In genomic region chr11:41431784-41432183, GRCh38 we compare ENCODE assay signal across 10 cellular contexts. TPM values are rescaled to one million over a fixed set of nuclear protein-coding genes. Genes with fewer than 3 reads are reported as not detected.
DNase-seq lines count a peak whose midpoint lies in the region; ATAC-seq and TF ChIP-seq lines count a peak whose summit lies in the region.
"Had no signal": no experiment of that assay in that cellular context is flagged by ENCODE, and none has a peak within 500 bp of the region (broad histone marks: within the 10 kb centered on the region; RNA-seq: fewer than 3 reads in every experiment).

No MANE protein-coding gene starts in this region.

- H3K36me3 Mint-ChIP-seq in MCF 10A (ENCODE audit: insufficient read depth, unreplicated experiment), result no peaks in the 10 kb centered on the region
- H3K36me3 Mint-ChIP-seq in type B pancreatic cell, result no peaks in the 10 kb centered on the region
- no peaks in the 10 kb centered on the region for H3K36me3 Mint-ChIP-seq in activated CD4-positive, alpha-beta memory T cell treated with anti-CD3 and anti-CD28 coated beads, Interleukin-2, amount 10 ng/mL, durations not matched to agents 7 days and 5 days (ENCODE audit: low read depth)

- no peaks in the 10 kb centered on the region for H3K27me3 ChIP-seq in breast epithelium
- no peaks in the 10 kb centered on the region for H3K27me3 ChIP-seq in stomach
- H3K27me3 ChIP-seq: BLaER1 treated with 17β-estradiol and CSF1 and Interleukin-3, amounts not matched to agents 10 nM and 100 nM had no signal

- TF ChIP-seq EP300 in stomach (IDR thresholded peaks at IDR 0.05), result no peak

- ATAC-seq in GM18861 (IDR thresholded peaks at IDR 0.05; ENCODE audit: unreplicated experiment), result no peak

- H3K9me3 ChIP-seq in breast epithelium (no peaks in the 10 kb centered on the region), stomach (no peaks in the 10 kb centered on the region)
- H3K9me3 ChIP-seq: BLaER1 treated with 17β-estradiol and CSF1 and Interleukin-3, amounts not matched to agents 10 nM and 100 nM had no signal

- 42 to 60% (median 50%) methylated on average over 5 of the region's 5 CpGs for WGBS in stomach, 5 donors

- H3K27ac ChIP-seq in breast epithelium (no peak overlapping the region), stomach (no peak overlapping the region)
- H3K27ac ChIP-seq: BLaER1 treated with 17β-estradiol and CSF1 and Interleukin-3, amounts not matched to agents 10 nM and 100 nM; parathyroid adenoma had no signal

- H3K27ac Mint-ChIP-seq in MCF 10A (ENCODE audit: low read depth, unreplicated experiment) (no peak overlapping the region), type B pancreatic cell (no peak overlapping the region)
- H3K27ac Mint-ChIP-seq in activated CD4-positive, alpha-beta memory T cell treated with anti-CD3 and anti-CD28 coated beads, Interleukin-2, amount 10 ng/mL, durations not matched to agents 7 days and 5 days, result no peak overlapping the region

- TF ChIP-seq CTCF in MCF 10A (IDR thresholded peaks at IDR 0.05; ENCODE audit: unreplicated experiment) (peak; percentile 43), breast epithelium (IDR thresholded peaks at IDR 0.05) (no peak), choroid plexus epithelial cell (conservative IDR thresholded peaks at IDR 0.05; ENCODE audit: low read depth, low read length) (peak; percentile 64), type B pancreatic cell (conservative IDR thresholded peaks at IDR 0.05) (peak; percentile 79), stomach (IDR thresholded peaks at IDR 0.05) (no peak)

- no peaks in the 10 kb centered on the region for H3K36me3 ChIP-seq in breast epithelium
- H3K36me3 ChIP-seq in stomach, result no peaks in the 10 kb centered on the region
- H3K36me3 ChIP-seq: BLaER1 treated with 17β-estradiol and CSF1 and Interleukin-3, amounts not matched to agents 10 nM and 100 nM had no signal

- POLR2A ChIA-PET in MCF 10A (lab: Yijun Ruan, JAX), result no interaction called here
- POLR2A ChIA-PET in activated CD4-positive, alpha-beta memory T cell treated with anti-CD3 and anti-CD28 coated beads, Interleukin-2, amount 10 ng/mL, durations not matched to agents 7 days and 5 days (lab: Charles Lee), result no interaction called here

- H3K4me1 ChIP-seq in breast epithelium (no peaks in the 10 kb centered on the region), stomach (no peaks in the 10 kb centered on the region)
- H3K4me1 ChIP-seq: parathyroid adenoma had no signal

- H3K27me3 Mint-ChIP-seq in MCF 10A (ENCODE audit: insufficient read depth, unreplicated experiment) (no peaks in the 10 kb centered on the region), type B pancreatic cell (peaks cover 3% of the 10 kb centered on the region)
- no peaks in the 10 kb centered on the region for H3K27me3 Mint-ChIP-seq in activated CD4-positive, alpha-beta memory T cell treated with anti-CD3 and anti-CD28 coated beads, Interleukin-2, amount 10 ng/mL, durations not matched to agents 7 days and 5 days

- no peaks in the 10 kb centered on the region for H3K9me3 Mint-ChIP-seq in MCF 10A (ENCODE audit: unreplicated experiment)
- H3K9me3 Mint-ChIP-seq in type B pancreatic cell, result no peaks in the 10 kb centered on the region
- H3K9me3 Mint-ChIP-seq in activated CD4-positive, alpha-beta memory T cell treated with anti-CD3 and anti-CD28 coated beads, Interleukin-2, amount 10 ng/mL, durations not matched to agents 7 days and 5 days, result peaks cover 4% of the 10 kb centered on the region

- intact Hi-C loops in MCF 10A (cut with micrococcal nuclease), result loop anchor here (5.0 kb wide), 1 partner anchor 1124 kb away; no protein-coding TSS in a partner anchor
- intact Hi-C loops in breast epithelium (cut with DNase I; ENCODE audit: low total_unique reads), result no loop called here
- intact Hi-C loops in stomach (cut with DNase I; ENCODE audit: low total_unique reads), result no loop called here

- DNase-seq in MCF 10A (ENCODE audit: unreplicated experiment), result no peak
- DNase-seq in breast epithelium (ENCODE audit: low spot score in 2 of 2), result no peak
- DNase-seq in NCI-H345 treated with DMSO at 0.1 percent for 48 hours (lab: John Stamatoyannopoulos, UW; ENCODE audit: unreplicated experiment), result peak; percentile 27
- peak; percentile 12 for DNase-seq in choroid plexus epithelial cell (ENCODE audit: low read depth)
- no peak for DNase-seq in type B pancreatic cell (ENCODE audit: extremely low spot score, unreplicated experiment)
- no peak for DNase-seq in activated CD4-positive, alpha-beta memory T cell treated with anti-CD3 and anti-CD28 coated beads, Interleukin-2, amount 10 ng/mL, durations not matched to agents 7 days and 5 days
- no peak for DNase-seq in stomach

- no peak overlapping the region for H3K4me3 Mint-ChIP-seq in MCF 10A (ENCODE audit: unreplicated experiment)
- H3K4me3 Mint-ChIP-seq in type B pancreatic cell, result no peak overlapping the region
- H3K4me3 Mint-ChIP-seq in activated CD4-positive, alpha-beta memory T cell treated with anti-CD3 and anti-CD28 coated beads, Interleukin-2, amount 10 ng/mL, durations not matched to agents 7 days and 5 days, result no peak overlapping the region

- BruUV-seq in MCF 10A (replicated peaks; lab: Mats Ljungman, UMichigan), result no TSS peak

- H3K4me1 Mint-ChIP-seq in MCF 10A (ENCODE audit: insufficient read depth, unreplicated experiment) (peaks cover 6% of the 10 kb centered on the region), type B pancreatic cell (ENCODE audit: unreplicated experiment) (no peaks in the 10 kb centered on the region)
- H3K4me1 Mint-ChIP-seq in activated CD4-positive, alpha-beta memory T cell treated with anti-CD3 and anti-CD28 coated beads, Interleukin-2, amount 10 ng/mL, durations not matched to agents 7 days and 5 days, result no peaks in the 10 kb centered on the region

- TF ChIP-seq POLR2A in breast epithelium (IDR thresholded peaks at IDR 0.05), result no peak
- TF ChIP-seq POLR2A in stomach (IDR thresholded peaks at IDR 0.05), result no peak

- CTCF ChIA-PET in MCF 10A (lab: Yijun Ruan, JAX), result interaction anchor here (0.5 to 1.6 kb wide), 8 partner anchors 9 to 1127 kb away, joined by 3 to 6 read pairs (median 3); no protein-coding TSS in a partner anchor
- CTCF ChIA-PET in activated CD4-positive, alpha-beta memory T cell treated with anti-CD3 and anti-CD28 coated beads, Interleukin-2, amount 10 ng/mL, durations not matched to agents 7 days and 5 days (lab: Charles Lee), result no interaction called here

- H3K4me3 ChIP-seq in breast epithelium (no peak overlapping the region), choroid plexus epithelial cell (ENCODE audit: low read depth, low read length) (no peak overlapping the region), stomach (no peak overlapping the region)
- H3K4me3 ChIP-seq: BLaER1 treated with 17β-estradiol and CSF1 and Interleukin-3, amounts not matched to agents 10 nM and 100 nM had no signal

RNA-seq across cellular contexts. Expression of gene LRRC4C, which starts 27.7 kb away (rescaled TPM):
- total RNA-seq in MCF 10A (2022), result not detected in 2 replicates
- 10 to 100 TPM in 1 of 3 donors, 1 to 10 TPM in 2; 2.9 to 15.4 (median 6.6) TPM for total RNA-seq in breast epithelium
- 5.5 and 14.0 TPM in 2 replicates for total RNA-seq in type B pancreatic cell (ENCODE audit: low replicate concordance)
- not detected for total RNA-seq in activated CD4-positive, alpha-beta memory T cell treated with anti-CD3 and anti-CD28 coated beads, Interleukin-2, amount 10 ng/mL, durations not matched to agents 7 days and 5 days
- total RNA-seq in stomach, result 1 to 10 TPM in 1 of 5 donors, under 1 TPM in 1, not detected in 3; 0.58 to 3.3 TPM
- polyA plus RNA-seq in stomach, result under 1 TPM in 2 of 3 donors, not detected in 1; 0.31 to 0.33 TPM

Comparison
In these comparisons a context has a peak if more than half of its experiments do, and no peak if none do; other contexts are left out.
1. CTCF ChIP-seq: peak in MCF 10A (single experiment), choroid plexus epithelial cell (single experiment) and type B pancreatic cell (single experiment); none in breast epithelium (0 of 3) and stomach (0 of 7).
2. DNase-seq: peak in NCI-H345 treated with DMSO at 0.1 percent for 48 hours (single experiment) and choroid plexus epithelial cell (single experiment); none in MCF 10A (single experiment), breast epithelium (0 of 2), type B pancreatic cell (single experiment), activated CD4-positive, alpha-beta memory T cell treated with anti-CD3 and anti-CD28 coated beads, Interleukin-2, amount 10 ng/mL, durations not matched to agents 7 days and 5 days (single experiment) and stomach (single experiment).